Comparison of ENCODE assay signal across 17 cellular contexts in the genomic region with DNA sequence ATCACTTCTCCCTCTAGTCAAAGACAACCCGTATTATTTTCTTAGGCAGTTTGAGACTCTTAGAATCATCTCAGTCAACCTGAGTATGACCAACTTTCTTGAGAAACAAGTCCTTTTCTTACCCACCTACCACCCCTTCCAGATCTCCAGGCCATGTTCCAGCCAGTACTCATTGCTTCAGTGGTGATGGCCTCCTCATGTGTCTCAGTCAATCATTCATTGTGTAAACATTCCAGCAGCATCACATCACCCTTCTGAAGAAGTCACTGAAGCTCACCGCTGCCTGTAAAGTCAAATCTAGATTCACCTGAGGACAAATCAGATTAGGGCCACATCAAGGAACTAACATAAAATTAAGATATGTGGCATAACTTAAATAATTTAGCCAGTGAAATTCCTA.
A peak's percentile ranks its signal among the peaks of the same experiment; 100 is the strongest.
DNase-seq lines count a peak whose midpoint lies in the region; ATAC-seq, FAIRE-seq and TF ChIP-seq lines count a peak whose summit lies in the region.
"Had no signal": no experiment of that assay in that cellular context is flagged by ENCODE, and none has a peak within 500 bp of the region (broad histone marks: within the 10 kb centered on the region; RNA-seq: fewer than 3 reads in every experiment).

No MANE protein-coding gene starts in this region.

- peak overlapping the region; percentile 95 for H3K27ac ChIP-seq in psoas muscle
- H3K27ac ChIP-seq: left lung, sigmoid colon had no signal

- TF ChIP-seq CTCF in fibroblast of pulmonary artery (IDR thresholded peaks at IDR 0.05; ENCODE audit: low read length, missing control alignments) (no peak), psoas muscle (IDR thresholded peaks at IDR 0.05) (no peak)

- no peaks in the 10 kb centered on the region for H3K36me3 ChIP-seq in psoas muscle (ENCODE audit: insufficient read depth in 1 of 2, low read depth in 1 of 2)
- H3K36me3 ChIP-seq: heart left ventricle, left lung, sigmoid colon had no signal

- H3K4me3 ChIP-seq in fibroblast of pulmonary artery (replicated peaks; ENCODE audit: low read depth, low read length): no peak overlapping the region
- H3K4me3 ChIP-seq in psoas muscle: no peak overlapping the region
- H3K4me3 ChIP-seq: heart left ventricle, left lung, sigmoid colon had no signal

- H3K4me1 ChIP-seq in psoas muscle: peaks cover 49% of the 10 kb centered on the region
- H3K4me1 ChIP-seq: left lung had no signal

- H3K9me3 ChIP-seq in psoas muscle: no peaks in the 10 kb centered on the region
- H3K9me3 ChIP-seq: heart left ventricle, left lung, sigmoid colon had no signal

- DNase-seq in HCEC 1CT (peak; percentile 40), RCC 7860 (ENCODE audit: low spot score) (peak; percentile 96), fibroblast of pulmonary artery (ENCODE audit: low read depth) (peak; percentile 25), psoas muscle (peak in 1 of 2 donors; percentile 57), UCSD-AML1 (lab: John Stamatoyannopoulos, UW; ENCODE audit: unreplicated experiment) (no peak)
- DNase-seq in activated CD4-positive, alpha-beta T cell treated with anti-CD3 and anti-CD28 coated beads, Interleukin-2, amount 50 U/mL, for 4 hours: no peak
- no peak for DNase-seq in central memory CD4-positive, alpha-beta T cell
- DNase-seq: activated CD4-positive, alpha-beta memory T cell treated with anti-CD3 and anti-CD28 coated beads, Interleukin-2, amount 10 ng/mL, durations not matched to agents 7 days and 5 days; aorta; effector CD4-positive, alpha-beta T cell; GDM1; GOT3; heart left ventricle; left lung; sigmoid colon had no signal

- intact Hi-C loops in psoas muscle (cut with DNase I): loop anchor here in 1 of 2 donors (5.0 kb wide), 1 partner anchor 469 kb away; a partner anchor contains a TSS

- 51 to 65% (median 62%) methylated on average over 2 of the region's 2 CpGs for WGBS in psoas muscle, 3 donors

- FAIRE-seq in RCC 7860 (lab: Jason Lieb, UNC): peak; percentile 99

- ATAC-seq in psoas muscle: peak; percentile 91 to 94 (median 94)
- no peak for ATAC-seq in HG03108 (IDR thresholded peaks at IDR 0.05; ENCODE audit: unreplicated experiment)
- ATAC-seq: activated T-helper 17 cell treated with anti-CD3 and anti-CD28 coated beads, Interleukin-2, amount 50 U/mL, for 72 hours; heart left ventricle; left lung had no signal

- H3K27me3 ChIP-seq in psoas muscle (ENCODE audit: insufficient read depth in 3 of 3, low read length in 2 of 3): no peaks in the 10 kb centered on the region
- H3K27me3 ChIP-seq: heart left ventricle, left lung, sigmoid colon had no signal

Comparison
In these comparisons a context has a peak if more than half of its experiments do, and no peak if none do; other contexts are left out.
1. DNase-seq: peak in HCEC 1CT (single experiment), RCC 7860 (single experiment) and fibroblast of pulmonary artery (single experiment); none in UCSD-AML1 (single experiment), activated CD4-positive, alpha-beta T cell treated with anti-CD3 and anti-CD28 coated beads, Interleukin-2, amount 50 U/mL, for 4 hours (0 of 2) and central memory CD4-positive, alpha-beta T cell (single experiment).